Comparison of ENCODE assay signal across 35 cellular contexts in genomic region chr17:13994050-13994449, GRCh38.
"Had no signal": no experiment of that assay in that cellular context is flagged by ENCODE, and none has a peak within 500 bp of the region (broad histone marks: within the 10 kb centered on the region; RNA-seq: fewer than 3 reads in every experiment).

No MANE protein-coding gene starts in this region.

- H3K9me3 ChIP-seq: MG63 had no signal

- H3K36me3 ChIP-seq: MG63 had no signal

- H3K4me2 ChIP-seq: KMS-11 had no signal

- H3K4me3 ChIP-seq: MG63 had no signal

- H3K27me3 ChIP-seq: MG63 had no signal

- H3K27ac ChIP-seq: KMS-11 had no signal

- DNase-seq: Karpas-422, Kasumi-1, KG1, MG63, MM.1S, MV-4-11, NCI-H1048, NCI-H1092, NCI-H1092 treated with DMSO at 0.1 percent for 48 hours, NCI-H1105, NCI-H1105 treated with DMSO at 0.1 percent for 48 hours, NCI-H1417, NCI-H1417 treated with DMSO at 0.1 percent for 48 hours, NCI-H1436, NCI-H1436 treated with DMSO at 0.1 percent for 48 hours, NCI-H146, NCI-H1694, NCI-H1694 treated with DMSO at 0.1 percent for 48 hours, NCI-H187, NCI-H187 treated with DMSO at 0.1 percent for 48 hours, NCI-H1930, NCI-H2029, NCI-H2029 treated with DMSO at 0.1 percent for 48 hours, NCI-H2081, NCI-H2081 treated with DMSO at 0.1 percent for 48 hours, NCI-H2107, NCI-H2171, NCI-H2171 treated with DMSO at 0.1 percent for 48 hours, NCI-H2227 treated with DMSO at 0.1 percent for 48 hours, NCI-H226, NCI-H345, NCI-H446, NCI-H446 treated with DMSO at 0.1 percent for 48 hours, NCI-H510A had no signal

- H3K9ac ChIP-seq: KMS-11 had no signal
